10 cellular contexts compared by ENCODE assay signal in genomic region chr6:36692220-36692619, GRCh38.
DNase-seq lines count a peak whose midpoint lies in the region; ATAC-seq and TF ChIP-seq lines count a peak whose summit lies in the region.
"Had no signal": no experiment of that assay in that cellular context is flagged by ENCODE, and none has a peak within 500 bp of the region (broad histone marks: within the 10 kb centered on the region; RNA-seq: fewer than 3 reads in every experiment).

No MANE protein-coding gene starts in this region.

- H3K79me2 ChIP-seq in Loucy (ENCODE audit: insufficient read depth, low read length): no peaks in the 10 kb centered on the region

- peak; percentile 38 for ATAC-seq in activated naive CD8-positive, alpha-beta T cell treated with anti-CD3 and anti-CD28 coated beads, Interleukin-2, amount 50 U/mL, for 24 hours
- ATAC-seq in GM21381 (IDR thresholded peaks at IDR 0.05; ENCODE audit: unreplicated experiment): no peak

- no peak overlapping the region for H3K4me3 ChIP-seq in Loucy (ENCODE audit: low read length, poor library complexity, severe bottlenecking)
- H3K4me3 ChIP-seq: dorsolateral prefrontal cortex had no signal

- H3K9me2 ChIP-seq in Loucy (replicated peaks; ENCODE audit: low read depth, low read length): no peaks in the 10 kb centered on the region

- H2AFZ ChIP-seq in Loucy (ENCODE audit: low read length): peak overlapping the region; percentile 86

- H3K4me1 ChIP-seq in Loucy (ENCODE audit: insufficient read depth, low read length, poor library complexity, severe bottlenecking): peaks cover 26% of the 10 kb centered on the region

- H3K27me3 ChIP-seq in Loucy (ENCODE audit: insufficient read depth, low read length, poor library complexity, severe bottlenecking): no peaks in the 10 kb centered on the region
- H3K27me3 ChIP-seq: dorsolateral prefrontal cortex had no signal

- H3K9me3 Mint-ChIP-seq in activated naive CD8-positive, alpha-beta T cell treated with anti-CD3 and anti-CD28 coated beads, Interleukin-2, amount 50 U/mL, for 24 hours: no peaks in the 10 kb centered on the region

- H3F3A ChIP-seq in Loucy (ENCODE audit: low read depth): 0 out of 2 replicates have a peak, but pooled peaks cover 3% of the 10 kb centered on the region

- H3K4me1 Mint-ChIP-seq in activated naive CD8-positive, alpha-beta T cell treated with anti-CD3 and anti-CD28 coated beads, Interleukin-2, amount 50 U/mL, for 24 hours: peaks cover 54% of the 10 kb centered on the region

- no peak overlapping the region for H3K4me3 Mint-ChIP-seq in activated naive CD8-positive, alpha-beta T cell treated with anti-CD3 and anti-CD28 coated beads, Interleukin-2, amount 50 U/mL, for 24 hours

- H3K27me3 Mint-ChIP-seq in activated naive CD8-positive, alpha-beta T cell treated with anti-CD3 and anti-CD28 coated beads, Interleukin-2, amount 50 U/mL, for 24 hours: peaks cover 1% of the 10 kb centered on the region

- H3K9ac ChIP-seq in Loucy (ENCODE audit: low read depth, low read length, poor library complexity, severe bottlenecking): peak overlapping the region; percentile 20

- no peaks in the 10 kb centered on the region for H3K9me3 ChIP-seq in Loucy (ENCODE audit: insufficient read depth, low read depth, low read length)

- H3K36me3 ChIP-seq in Loucy (ENCODE audit: insufficient read depth, low read length): no peaks in the 10 kb centered on the region

- DNase-seq in AML-193 (lab: John Stamatoyannopoulos, UW) (peak; percentile 95 to 98), GM19238 (ENCODE audit: insufficient read length, low spot score) (peak; percentile 64), substantia nigra (lab: John Stamatoyannopoulos, UW) (no peak), kidney tubule cell (ENCODE audit: low spot score) (no peak), dedifferentiated amniotic fluid mesenchymal stem cell (ENCODE audit: extremely low spot score) (no peak)
- no peak for DNase-seq in activated naive CD8-positive, alpha-beta T cell treated with anti-CD3 and anti-CD28 coated beads, Interleukin-2, amount 50 U/mL, for 24 hours
- DNase-seq: DMS53 had no signal

- no peak for TF ChIP-seq CTCF in Loucy (conservative IDR thresholded peaks at IDR 0.05; ENCODE audit: low read length)

- no peaks in the 10 kb centered on the region for H3K36me3 Mint-ChIP-seq in activated naive CD8-positive, alpha-beta T cell treated with anti-CD3 and anti-CD28 coated beads, Interleukin-2, amount 50 U/mL, for 24 hours (ENCODE audit: low read depth)

- H3K27ac ChIP-seq in substantia nigra (ENCODE audit: low read depth, low read length, poor library complexity, severe bottlenecking): no peak overlapping the region
- H3K27ac ChIP-seq: dorsolateral prefrontal cortex had no signal

- H3K4me2 ChIP-seq in Loucy (ENCODE audit: low read depth, low read length, poor library complexity, severe bottlenecking): peak overlapping the region; percentile 51

- no peak overlapping the region for H3K27ac Mint-ChIP-seq in activated naive CD8-positive, alpha-beta T cell treated with anti-CD3 and anti-CD28 coated beads, Interleukin-2, amount 50 U/mL, for 24 hours

- H4K20me1 ChIP-seq in Loucy (ENCODE audit: insufficient read depth, low read length, poor library complexity, severe bottlenecking): no peaks in the 10 kb centered on the region

Comparison
In these comparisons a context has a peak if more than half of its experiments do, and no peak if none do; other contexts are left out.
1. DNase-seq: peak in AML-193 (2 of 2) and GM19238 (single experiment); none in activated naive CD8-positive, alpha-beta T cell treated with anti-CD3 and anti-CD28 coated beads, Interleukin-2, amount 50 U/mL, for 24 hours (single experiment), substantia nigra (0 of 49), kidney tubule cell (single experiment) and dedifferentiated amniotic fluid mesenchymal stem cell (single experiment).